5 cellular contexts compared by ENCODE assay signal in the genomic region with DNA sequence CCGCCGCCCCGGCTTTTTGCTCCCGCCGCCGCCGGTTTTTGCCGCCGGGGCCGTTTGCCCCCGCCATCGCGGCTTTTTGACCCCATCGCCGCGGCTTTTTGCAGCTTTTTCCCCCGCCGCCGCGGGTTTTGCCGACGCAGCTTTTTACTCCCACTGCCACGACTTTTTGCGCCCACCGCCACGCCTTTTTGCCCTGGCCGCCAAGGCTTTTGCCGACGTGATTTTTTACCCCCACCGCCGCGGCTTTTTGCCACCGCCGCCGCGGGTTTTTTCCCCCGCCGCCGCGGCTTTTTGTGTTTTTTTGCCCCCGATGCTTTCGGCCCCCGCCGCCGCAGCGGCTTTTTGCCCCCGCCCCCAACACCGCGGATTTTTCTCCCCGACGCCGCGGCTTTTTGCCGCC.
A peak's percentile ranks its signal among the peaks of the same experiment; 100 is the strongest.
DNase-seq lines count a peak whose midpoint lies in the region; ATAC-seq, FAIRE-seq and TF ChIP-seq lines count a peak whose summit lies in the region.
"Not testable (repeated sequence)": the region's sequence is repeated elsewhere in the genome, so short reads cannot be mapped to it uniquely, and the experiment has no call there.

No MANE protein-coding gene starts in this region.

- not testable (repeated sequence) for H3K27ac Mint-ChIP-seq in osteocyte (ENCODE audit: unreplicated experiment)

- not testable (repeated sequence) for FAIRE-seq in kidney (lab: Jason Lieb, UNC)

- not testable (repeated sequence) for H3K4me3 Mint-ChIP-seq in osteocyte (ENCODE audit: unreplicated experiment)

- H3K27me3 Mint-ChIP-seq in osteocyte (ENCODE audit: unreplicated experiment): not testable (repeated sequence)

- not testable (repeated sequence) for H3K4me1 Mint-ChIP-seq in osteocyte (ENCODE audit: unreplicated experiment)

- H3K9me3 ChIP-seq in kidney (ENCODE audit: control insufficient read depth in 1 of 2, low read length in 2 of 2): not testable (repeated sequence)

- intact Hi-C loops in kidney (cut with DNase I); sciatic nerve (cut with DNase I): not testable (repeated sequence)

- DNase-seq in T-helper 9 cell (peak; percentile 0), kidney (peak; percentile 18), osteocyte (ENCODE audit: extremely low spot score, unreplicated experiment) (peak; percentile 0), sciatic nerve (ENCODE audit: low spot score) (peak; percentile 7)
- DNase-seq in activated T-cell treated with anti-CD3 and anti-CD28 coated beads, Interleukin-2, amount 50 U/mL, for 1 hour: peak; percentile 2

- not testable (repeated sequence) for TF ChIP-seq CTCF in kidney (IDR thresholded peaks at IDR 0.05; ENCODE audit: borderline replicate concordance, extremely low read depth, insufficient read depth); osteocyte (IDR thresholded peaks at IDR 0.05)

- H3K4me1 ChIP-seq in kidney (ENCODE audit: control insufficient read depth in 1 of 2, insufficient read depth in 1 of 2, low read depth in 1 of 2, low read length in 2 of 2): not testable (repeated sequence)

- H3K36me3 Mint-ChIP-seq in osteocyte (ENCODE audit: unreplicated experiment): not testable (repeated sequence)

- not testable (repeated sequence) for ATAC-seq in sciatic nerve

- not testable (repeated sequence) for H3K27ac ChIP-seq in kidney (ENCODE audit: low read depth in 2 of 2, low read length in 2 of 2)

- not testable (repeated sequence) for H3K4me3 ChIP-seq in kidney (ENCODE audit: low read length in 2 of 2)

- not testable (repeated sequence) for H3K9me3 Mint-ChIP-seq in osteocyte (ENCODE audit: unreplicated experiment)

- H3K36me3 ChIP-seq in kidney (ENCODE audit: control insufficient read depth in 1 of 2, insufficient read depth in 2 of 2, low read length in 2 of 2): not testable (repeated sequence)

- not testable (repeated sequence) for H3K9ac ChIP-seq in kidney (ENCODE audit: low read length in 2 of 2)
